In the genomic region with DNA sequence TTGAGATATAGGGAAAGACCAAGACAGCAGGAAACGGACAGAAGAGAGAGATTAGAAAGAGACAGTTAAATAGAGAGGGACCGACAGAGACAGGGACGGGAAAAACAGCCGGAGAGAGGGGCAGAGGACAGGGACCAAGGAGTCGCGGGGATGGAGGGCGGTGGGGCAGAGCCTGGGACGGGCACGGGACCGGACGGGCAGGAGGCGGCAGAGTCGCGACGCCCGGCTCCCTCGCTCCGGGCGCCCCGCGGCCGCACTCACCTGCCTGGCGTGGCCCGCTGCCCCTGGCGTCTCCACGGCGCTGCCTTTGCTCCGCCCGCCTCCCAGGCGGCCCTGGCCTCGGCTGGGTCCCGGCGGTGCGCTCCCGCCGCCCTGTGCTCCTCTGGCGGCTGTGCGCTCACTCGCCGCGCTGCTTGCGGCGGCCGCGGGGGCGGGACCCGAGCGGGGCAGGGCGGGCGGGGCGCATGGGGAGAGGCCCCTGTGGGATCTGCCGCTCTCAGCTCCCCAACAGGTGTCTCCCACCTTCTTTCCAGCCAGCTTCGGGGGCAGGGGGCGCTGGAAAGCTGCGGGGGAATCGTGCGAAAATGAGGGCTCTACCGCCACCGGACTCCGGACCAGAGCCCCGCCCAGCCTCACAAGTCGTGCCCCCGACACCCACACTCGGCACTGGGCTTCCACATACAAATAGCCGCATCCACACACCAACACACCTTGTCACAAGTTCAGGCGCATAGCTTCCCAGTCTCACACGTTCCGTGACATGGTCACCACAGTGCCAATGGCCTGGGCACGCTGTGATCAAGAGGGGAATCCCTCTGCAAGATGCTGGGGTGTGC, we compare ENCODE assay signal across 9 cellular contexts. TPM values are rescaled to one million over a fixed set of nuclear protein-coding genes. Genes with fewer than 3 reads are reported as not detected.
A peak's percentile ranks its signal among the peaks of the same experiment; 100 is the strongest.
DNase-seq lines count a peak whose midpoint lies in the region; ATAC-seq and TF ChIP-seq lines count a peak whose summit lies in the region.
"Had no signal": no experiment of that assay in that cellular context is flagged by ENCODE, and none has a peak within 500 bp of the region (broad histone marks: within the 10 kb centered on the region; RNA-seq: fewer than 3 reads in every experiment).

A gene with protein sequence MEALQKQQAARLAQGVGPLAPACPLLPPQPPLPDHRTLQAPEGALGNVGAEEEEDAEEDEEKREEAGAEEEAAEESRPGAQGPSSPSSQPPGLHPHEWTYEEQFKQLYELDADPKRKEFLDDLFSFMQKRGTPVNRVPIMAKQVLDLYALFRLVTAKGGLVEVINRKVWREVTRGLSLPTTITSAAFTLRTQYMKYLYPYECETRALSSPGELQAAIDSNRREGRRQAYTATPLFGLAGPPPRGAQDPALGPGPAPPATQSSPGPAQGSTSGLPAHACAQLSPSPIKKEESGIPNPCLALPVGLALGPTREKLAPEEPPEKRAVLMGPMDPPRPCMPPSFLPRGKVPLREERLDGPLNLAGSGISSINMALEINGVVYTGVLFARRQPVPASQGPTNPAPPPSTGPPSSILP (minus strand): TSS at position 411 of the 836 bp plus-strand sequence. CDS start 1,052 bp downstream, outside the sequence.

- DNase-seq in 8988T (peak; percentile 71), T-helper 22 cell (ENCODE audit: low read depth) (peak; percentile 22), choroid plexus epithelial cell (ENCODE audit: low read depth) (no peak), lung (ENCODE audit: low spot score) (no peak), thoracic aorta (ENCODE audit: low spot score) (no peak), pons (ENCODE audit: low spot score) (no peak), NCI-H226 (no peak)

- H3K9me3 ChIP-seq in lung (ENCODE audit: control insufficient read depth in 2 of 2, insufficient read depth in 1 of 2, low read length in 1 of 2) (peaks cover 0 to 2% of the 10 kb centered on the region in 2 donors), thoracic aorta (no peaks in the 10 kb centered on the region)

- H3K36me3 ChIP-seq in lung (ENCODE audit: control insufficient read depth in 2 of 2, insufficient read depth in 2 of 2, low read length in 2 of 2) (no peaks in the 10 kb centered on the region), thoracic aorta (no peaks in the 10 kb centered on the region)

- ATAC-seq in GM21529 (IDR thresholded peaks at IDR 0.05; ENCODE audit: unreplicated experiment) (peak; percentile 60), lung (ENCODE audit: insufficient read depth, low FRiP score) (peak; percentile 71), thoracic aorta (ENCODE audit: insufficient number of reproducible peaks, low FRiP score, low read depth) (no peak)

- no peak for TF ChIP-seq CTCF in choroid plexus epithelial cell (conservative IDR thresholded peaks at IDR 0.05; ENCODE audit: low read depth, low read length)
- TF ChIP-seq CTCF in lung (IDR thresholded peaks at IDR 0.05; ENCODE audit: control extremely low read depth, extremely low read depth), result no peak
- no peak for TF ChIP-seq CTCF in thoracic aorta (IDR thresholded peaks at IDR 0.05)

- H3K4me3 ChIP-seq in choroid plexus epithelial cell (ENCODE audit: low read depth, low read length), result peak within 1 kb of the TSS; percentile 20
- no peak within 1 kb of the TSS for H3K4me3 ChIP-seq in lung
- peak within 1 kb of the TSS; percentile 61 for H3K4me3 ChIP-seq in thoracic aorta

- H3K4me1 ChIP-seq in lung (ENCODE audit: control insufficient read depth in 2 of 2, insufficient read depth in 2 of 2, low read length in 2 of 2), result peaks cover 0 to 7% of the 10 kb centered on the region in 2 donors
- H3K4me1 ChIP-seq in thoracic aorta (ENCODE audit: control insufficient read depth in 1 of 2, low read depth in 2 of 2), result peaks cover 0 to 21% of the 10 kb centered on the region in 2 donors

- H3K27me3 ChIP-seq in lung (ENCODE audit: control insufficient read depth, insufficient read depth), result peaks cover 7% of the 10 kb centered on the region
- peaks cover 20% of the 10 kb centered on the region for H3K27me3 ChIP-seq in thoracic aorta (replicated peaks; ENCODE audit: insufficient read depth)

- WGBS in lung, 2 donors, result 1 to 2% methylated on average over 44 to 69 of the region's 69 CpGs

- no peak within 1 kb of the TSS for H3K27ac ChIP-seq in lung (ENCODE audit: low read depth in 1 of 2, low read length in 1 of 2)
- H3K27ac ChIP-seq in thoracic aorta, result peak within 1 kb of the TSS in 1 of 2 donors; percentile 44

RNA-seq across cellular contexts. Expression of the gene that starts here (rescaled TPM):
- total RNA-seq in lung (not detected), thoracic aorta (not detected)
- polyA plus RNA-seq in lung, result not detected
- total RNA-seq: temporal lobe had no signal

Comparison
In these comparisons a context has a peak if more than half of its experiments do, and no peak if none do; other contexts are left out.
1. Peak in ATAC-seq in lung; RNA of the gene not detected or under 1 TPM.
2. DNase-seq: peak in 8988T (single experiment) and T-helper 22 cell (single experiment); none in choroid plexus epithelial cell (single experiment), lung (single experiment), thoracic aorta (single experiment), pons (single experiment) and NCI-H226 (single experiment).